ENCODE assay signal across 26 cellular contexts in genomic region chr4:76550966-76551780, GRCh38.
A peak's percentile ranks its signal among the peaks of the same experiment; 100 is the strongest.
DNase-seq lines count a peak whose midpoint lies in the region; ATAC-seq and TF ChIP-seq lines count a peak whose summit lies in the region.
"Had no signal": no experiment of that assay in that cellular context is flagged by ENCODE, and none has a peak within 500 bp of the region (broad histone marks: within the 10 kb centered on the region; RNA-seq: fewer than 3 reads in every experiment).

No MANE protein-coding gene starts in this region.

- peaks cover 7% of the 10 kb centered on the region; the same call in 1 of the 2 replicates for H3K4me1 ChIP-seq in IMR-90 (ENCODE audit: control insufficient read depth, insufficient read depth, low read length)

- ATAC-seq in IMR-90 (ENCODE audit: low read depth) (peak; percentile 36; the same call in 1 of the 2 replicates), GM21367 (IDR thresholded peaks at IDR 0.05; ENCODE audit: unreplicated experiment) (no peak)
- ATAC-seq: activated T-cell treated with anti-CD3 and anti-CD28 coated beads, Interleukin-2, amount 50 U/mL, for 72 hours; GM23338; HepG2; right cardiac atrium had no signal

- no peak overlapping the region for H3K27ac ChIP-seq in IMR-90 (ENCODE audit: insufficient read depth, low read length)
- H3K27ac ChIP-seq: adrenal gland, cardiac muscle cell, esophagus squamous epithelium, HL-60, RWPE1 had no signal

- no peak overlapping the region for H2AFZ ChIP-seq in IMR-90 (replicated peaks; ENCODE audit: low read length, poor library complexity)
- H2AFZ ChIP-seq: GM23338 had no signal

- dilution Hi-C loops in IMR-90 (cut with HindIII; ENCODE audit: low sequenced_read_pairs, unreplicated experiment) = no loop called here

- no peak overlapping the region for H3K9ac ChIP-seq in IMR-90 (ENCODE audit: low read depth, low read length)
- H3K9ac ChIP-seq: SK-N-SH had no signal

- H3K27me3 ChIP-seq in IMR-90 (ENCODE audit: control insufficient read depth, insufficient read depth, low read length) = no peaks in the 10 kb centered on the region
- H3K27me3 ChIP-seq: adrenal gland, cardiac muscle cell, esophagus squamous epithelium had no signal

- no peaks in the 10 kb centered on the region for H3K36me3 ChIP-seq in IMR-90 (ENCODE audit: control insufficient read depth, insufficient read depth, low read length)
- H3K36me3 ChIP-seq: adrenal gland, cardiac muscle cell, esophagus squamous epithelium had no signal

- peak overlapping the region in 1 of 2 experiments; percentile 33; a peak in 1 of 4 replicates for H4K8ac ChIP-seq in IMR-90 (ENCODE audit: low read depth in 2 of 2, low read length in 2 of 2)

- intact Hi-C loops in IMR-90 (cut with micrococcal nuclease) = no loop called here

- no peak overlapping the region for H3K23ac ChIP-seq in IMR-90 (ENCODE audit: low read depth, low read length)

- H3K9me3 ChIP-seq in IMR-90 (ENCODE audit: control insufficient read depth, insufficient read depth, low read length) = no peaks in the 10 kb centered on the region
- H3K9me3 ChIP-seq: adrenal gland, esophagus squamous epithelium, SK-N-SH had no signal

- in situ Hi-C loops in IMR-90 (cut with MboI; ENCODE audit: low sequenced_read_pairs) = no loop called here
- in situ Hi-C loops in SK-MEL-5 (cut with HindIII; ENCODE audit: low pct_unique_long_range_greater_than_20kb, low sequenced_read_pairs) = no loop called here

- no peak overlapping the region; the same call in 1 of the 2 replicates for H3K4me2 ChIP-seq in IMR-90 (ENCODE audit: low read depth, low read length)
- H3K4me2 ChIP-seq: GM23338, SK-N-SH had no signal

- H3K56ac ChIP-seq in IMR-90 (ENCODE audit: extremely low read depth, insufficient read depth, low read length) = no peak overlapping the region

- BruUV-seq in IMR-90 (replicated peaks; lab: Mats Ljungman, UMichigan) = no TSS peak

- CTCF ChIA-PET in IMR-90 (lab: Yijun Ruan, JAX) = interaction anchor here (1.7 kb wide), 1 partner anchor 17 kb away, joined by 4 read pairs; no protein-coding TSS in a partner anchor

- POLR2A ChIA-PET in IMR-90 (lab: Charles Lee; ENCODE audit: unreplicated experiment) = no interaction called here

- peak overlapping the region; percentile 28 for H2BK5ac ChIP-seq in IMR-90 (ENCODE audit: low read depth, low read length, poor library complexity, severe bottlenecking)

- peaks cover 8% of the 10 kb centered on the region for H3K9me1 ChIP-seq in IMR-90 (ENCODE audit: insufficient read depth, low read length)

- H3K79me1 ChIP-seq in IMR-90 (ENCODE audit: low read depth in 1 of 2, low read length in 2 of 2) = 0 out of 4 replicates have a peak, but pooled peaks cover 0 to 6% of the 10 kb centered on the region in 2 experiments

- peak overlapping the region; percentile 81 for H2BK120ac ChIP-seq in IMR-90 (ENCODE audit: low read depth, low read length)

- peak overlapping the region; percentile 16; the same call in 1 of the 2 replicates for H2BK20ac ChIP-seq in IMR-90 (ENCODE audit: low read depth, low read length)

- no peak for TF ChIP-seq RAD21 in IMR-90 (IDR thresholded peaks at IDR 0.05; ENCODE audit: low read length)

- H3K14ac ChIP-seq in IMR-90 (replicated peaks; ENCODE audit: low read depth, low read length) = peak overlapping the region; percentile 68

- H3K18ac ChIP-seq in IMR-90 (ENCODE audit: low read depth, low read length) = peak overlapping the region; percentile 63; the same call in 1 of the 2 replicates

- H3K4ac ChIP-seq in IMR-90 (ENCODE audit: low read depth, low read length) = peak overlapping the region; percentile 40

- TF ChIP-seq POLR2A in IMR-90 (IDR thresholded peaks at IDR 0.05; ENCODE audit: low read depth, low read length) = no peak

- no peak overlapping the region for H3K4me3 ChIP-seq in IMR-90 (ENCODE audit: insufficient read depth, low read depth, low read length)
- H3K4me3 ChIP-seq: adrenal gland, cardiac muscle cell, esophagus squamous epithelium, GM23338 had no signal

- no peak overlapping the region for H4K91ac ChIP-seq in IMR-90 (ENCODE audit: insufficient read depth, low read depth, low read length)

- no peak overlapping the region for H2AK9ac ChIP-seq in IMR-90 (replicated peaks; ENCODE audit: low read depth, low read length, poor library complexity)

- no peaks in the 10 kb centered on the region for H4K20me1 ChIP-seq in IMR-90 (ENCODE audit: insufficient read depth, low read length)

- WGBS in IMR-90 (ENCODE audit: extremely low coverage in 2 of 2, insufficient read length in 1 of 2), 2 experiments = no CpG with 5 or more reads among the region's 8 CpGs

- peak overlapping the region; percentile 45; the same call in 1 of the 3 replicates for H2BK15ac ChIP-seq in IMR-90 (ENCODE audit: low read depth, low read length)

- TF ChIP-seq CTCF in IMR-90 (conservative IDR thresholded peaks at IDR 0.05; ENCODE audit: low read depth, low read length) = no peak

- H4K5ac ChIP-seq in IMR-90 (ENCODE audit: low read depth, low read length) = no peak overlapping the region

- DNase-seq in IMR-90 (peak; percentile 51), SK-MEL-5 (ENCODE audit: low read depth, low spot score) (peak; percentile 87), foreskin melanocyte (peak; percentile 95), NAMALWA (ENCODE audit: low spot score) (no peak), NCI-H1694 treated with DMSO at 0.1 percent for 48 hours (lab: John Stamatoyannopoulos, UW) (no peak), anterior cingulate cortex (lab: John Stamatoyannopoulos, UW) (no peak)
- DNase-seq: activated CD4-positive, alpha-beta T cell treated with anti-CD3 and anti-CD28 coated beads, Interleukin-2, amount 10 ng/mL, durations not matched to agents 7 days and 5 days; activated naive CD4-positive, alpha-beta T cell treated with Interleukin-2 at 50 U/mL for 16 hours; activated T-cell treated with anti-CD3 and anti-CD28 coated beads, Interleukin-2, amount 50 U/mL, for 72 hours; adrenal gland; C1 segment of cervical spinal cord; dermis blood vessel endothelial cell; DND-41; esophagus squamous epithelium; NCI-H1105 treated with DMSO at 0.1 percent for 48 hours; NCI-H2029 treated with DMSO at 0.1 percent for 48 hours; NCI-H69; right cardiac atrium; SK-N-SH; stimulated activated CD4-positive, alpha-beta T cell treated with anti-CD3 and anti-CD28 coated beads, Interleukin-2, amount 100 ng/mL, for 48 hours had no signal

- peak overlapping the region; percentile 53; the same call in 1 of the 2 replicates for H2AK5ac ChIP-seq in IMR-90 (ENCODE audit: low read depth, low read length)

TF ChIP-seq in IMR-90, 13 proteins besides CTCF, POLR2A, EP300 and RAD21:
- no peak for TF ChIP-seq FOS (IDR thresholded peaks at IDR 0.05; ENCODE audit: low read depth, low read length)
- TF ChIP-seq NFE2L2 (IDR thresholded peaks at IDR 0.05; ENCODE audit: low read depth, low read length) = no peak
- 0 out of 2 replicates have a peak, but pooled peaks have one; percentile 20 for TF ChIP-seq BHLHE40 (IDR thresholded peaks at IDR 0.05; ENCODE audit: low read depth, low read length)

Comparison
In these comparisons a context has a peak if more than half of its experiments do, and no peak if none do; other contexts are left out.
1. DNase-seq: peak in IMR-90 (single experiment), SK-MEL-5 (single experiment) and foreskin melanocyte (single experiment); none in NAMALWA (single experiment), NCI-H1694 treated with DMSO at 0.1 percent for 48 hours (single experiment) and anterior cingulate cortex (0 of 58).